8 cellular contexts compared by ENCODE assay signal in genomic region chr17:79838541-79839274, GRCh38. TPM values are rescaled to one million over a fixed set of nuclear protein-coding genes. Genes with fewer than 3 reads are reported as not detected.
DNase-seq lines count a peak whose midpoint lies in the region; ATAC-seq lines count a peak whose summit lies in the region.

No MANE protein-coding gene starts in this region.

- H3K4me3 ChIP-seq in mesenchymal stem cell (ENCODE audit: insufficient read depth in 1 of 2, low read depth in 1 of 2, low read length in 2 of 2) (peak overlapping the region; percentile 82 to 95), stomach smooth muscle (ENCODE audit: low read length in 2 of 2) (peak overlapping the region; percentile 88 to 97)

- peak overlapping the region; percentile 38 to 83 for H3K4ac ChIP-seq in mesenchymal stem cell (ENCODE audit: low read depth in 1 of 2, low read length in 2 of 2)

- CTCF ChIA-PET in activated CD4-positive, alpha-beta memory T cell treated with anti-CD3 and anti-CD28 coated beads for 36 hours (lab: Charles Lee) = interaction anchor here (0.8 to 4.8 kb wide), 16 partner anchors 13 to 131 kb away, joined by 3 to 49 read pairs (median 6); partner anchors contain the start of gene CBX8

- H3K36me3 ChIP-seq in mesenchymal stem cell (ENCODE audit: control insufficient read depth in 1 of 2, insufficient read depth in 2 of 2, low read depth in 1 of 2, low read length in 2 of 2) = peaks cover 12 to 35% of the 10 kb centered on the region in 2 experiments
- H3K36me3 ChIP-seq in stomach smooth muscle (ENCODE audit: control insufficient read depth in 2 of 2, insufficient read depth in 2 of 2, low read length in 2 of 2) = peaks cover 0 to 3% of the 10 kb centered on the region in 2 donors

- H2BK120ac ChIP-seq in mesenchymal stem cell (ENCODE audit: low read depth, low read length) = peak overlapping the region; percentile 50

- H4K8ac ChIP-seq in mesenchymal stem cell (ENCODE audit: low read length) = no peak overlapping the region

- peak overlapping the region; percentile 85 for H3K4me3 Mint-ChIP-seq in activated CD4-positive, alpha-beta memory T cell treated with anti-CD3 and anti-CD28 coated beads for 36 hours
- peak overlapping the region; percentile 93 to 97 for H3K4me3 Mint-ChIP-seq in effector memory CD8-positive, alpha-beta T cell

- H3K79me1 ChIP-seq in mesenchymal stem cell (replicated peaks; ENCODE audit: low read length, poor library complexity, severe bottlenecking) = peaks cover 38% of the 10 kb centered on the region

- peaks cover 31% of the 10 kb centered on the region for H3K27me3 Mint-ChIP-seq in activated CD4-positive, alpha-beta memory T cell treated with anti-CD3 and anti-CD28 coated beads for 36 hours
- peaks cover 24 to 38% of the 10 kb centered on the region in 2 donors for H3K27me3 Mint-ChIP-seq in effector memory CD8-positive, alpha-beta T cell

- DNase-seq in DMS53 (lab: John Stamatoyannopoulos, UW) (peak; percentile 81), DMS53 treated with DMSO at 0.1 percent for 48 hours (lab: John Stamatoyannopoulos, UW; ENCODE audit: unreplicated experiment) (no peak), NCI-H2227 (lab: John Stamatoyannopoulos, UW; ENCODE audit: unreplicated experiment) (peak; percentile 80), mesenchymal stem cell (peak; percentile 79)
- peak; percentile 72 for DNase-seq in activated CD4-positive, alpha-beta memory T cell treated with anti-CD3 and anti-CD28 coated beads for 36 hours
- DNase-seq in effector memory CD8-positive, alpha-beta T cell = peak; percentile 41 to 54 (median 44)

- H3K23ac ChIP-seq in mesenchymal stem cell (ENCODE audit: low read length in 2 of 2) = no peak overlapping the region

- peaks cover 34% of the 10 kb centered on the region in 2 experiments for H3K27me3 ChIP-seq in mesenchymal stem cell (ENCODE audit: control insufficient read depth in 1 of 2, insufficient read depth in 1 of 2, low read length in 2 of 2)
- H3K27me3 ChIP-seq in stomach smooth muscle (ENCODE audit: control insufficient read depth in 1 of 2, insufficient read depth in 2 of 2, low read length in 2 of 2) = peaks cover 28 to 42% of the 10 kb centered on the region in 2 donors

- no peak overlapping the region for H2AFZ ChIP-seq in mesenchymal stem cell (ENCODE audit: low read depth, low read length)

- H4K91ac ChIP-seq in mesenchymal stem cell (ENCODE audit: low read length) = no peak overlapping the region

- H2BK5ac ChIP-seq in mesenchymal stem cell (ENCODE audit: low read depth, low read length, poor library complexity, severe bottlenecking) = peak overlapping the region; percentile 76

- H2AK5ac ChIP-seq in mesenchymal stem cell (ENCODE audit: low read length, severe bottlenecking) = no peak overlapping the region

- 0% methylated on average over 40 of the region's 67 CpGs for WGBS in mesenchymal stem cell

- peak overlapping the region; percentile 100 for H3K4me2 ChIP-seq in mesenchymal stem cell (ENCODE audit: low read length, poor library complexity, severe bottlenecking)

- H3K9me3 ChIP-seq in mesenchymal stem cell (ENCODE audit: control insufficient read depth, low read length) = no peaks in the 10 kb centered on the region
- no peaks in the 10 kb centered on the region for H3K9me3 ChIP-seq in stomach smooth muscle (ENCODE audit: control insufficient read depth in 2 of 2, low read length in 2 of 2)

- H3K4me1 Mint-ChIP-seq in activated CD4-positive, alpha-beta memory T cell treated with anti-CD3 and anti-CD28 coated beads for 36 hours (ENCODE audit: low read depth) = peaks cover 47% of the 10 kb centered on the region
- H3K4me1 Mint-ChIP-seq in effector memory CD8-positive, alpha-beta T cell (ENCODE audit: low read depth in 2 of 2) = peaks cover 30 to 36% of the 10 kb centered on the region in 2 donors

- POLR2A ChIA-PET in activated CD4-positive, alpha-beta memory T cell treated with anti-CD3 and anti-CD28 coated beads for 36 hours (lab: Charles Lee) = interaction anchor here (0.9 to 3.2 kb wide), 8 partner anchors 8 to 41 kb away, joined by 3 to 23 read pairs (median 4); partner anchors contain the start of gene CBX8

- no peak overlapping the region for H2BK15ac ChIP-seq in mesenchymal stem cell (ENCODE audit: low read depth, poor library complexity, severe bottlenecking)

- peak overlapping the region; percentile 78 for H3K27ac Mint-ChIP-seq in activated CD4-positive, alpha-beta memory T cell treated with anti-CD3 and anti-CD28 coated beads for 36 hours
- H3K27ac Mint-ChIP-seq in effector memory CD8-positive, alpha-beta T cell = peak overlapping the region; percentile 97

- H3K4me1 ChIP-seq in mesenchymal stem cell (ENCODE audit: control insufficient read depth, insufficient read depth, low read depth, low read length) (peaks cover 63% of the 10 kb centered on the region), stomach smooth muscle (ENCODE audit: control insufficient read depth, insufficient read depth, low read length) (peaks cover 56% of the 10 kb centered on the region)

- H3K14ac ChIP-seq in mesenchymal stem cell (ENCODE audit: low read length in 2 of 2) = peak overlapping the region in 1 of 2 experiments; percentile 48

- peak overlapping the region; percentile 96 for H3K27ac ChIP-seq in mesenchymal stem cell (ENCODE audit: low read length, poor library complexity, severe bottlenecking)
- peak overlapping the region; percentile 85 for H3K27ac ChIP-seq in stomach smooth muscle (ENCODE audit: low read length)

- H3K36me3 Mint-ChIP-seq in activated CD4-positive, alpha-beta memory T cell treated with anti-CD3 and anti-CD28 coated beads for 36 hours = peaks cover 9% of the 10 kb centered on the region
- H3K36me3 Mint-ChIP-seq in effector memory CD8-positive, alpha-beta T cell (ENCODE audit: insufficient read depth) = peaks cover 63% of the 10 kb centered on the region

- ATAC-seq in HG02678 (IDR thresholded peaks at IDR 0.05; ENCODE audit: unreplicated experiment) = peak; percentile 23
- peak; percentile 25 for ATAC-seq in effector memory CD8-positive, alpha-beta T cell (replicated peaks)

- peak overlapping the region; percentile 65 to 88 for H3K18ac ChIP-seq in mesenchymal stem cell (ENCODE audit: low read depth in 1 of 2, low read length in 2 of 2)

- H2BK12ac ChIP-seq in mesenchymal stem cell (ENCODE audit: low read length in 2 of 2) = peak overlapping the region in 1 of 2 experiments; percentile 58

- H3K9ac ChIP-seq in mesenchymal stem cell (ENCODE audit: low read length) = peak overlapping the region; percentile 92
- H3K9ac ChIP-seq in stomach smooth muscle (ENCODE audit: low read length in 2 of 2) = peak overlapping the region; percentile 47 to 78

- no peaks in the 10 kb centered on the region for H3K9me3 Mint-ChIP-seq in activated CD4-positive, alpha-beta memory T cell treated with anti-CD3 and anti-CD28 coated beads for 36 hours
- no peaks in the 10 kb centered on the region for H3K9me3 Mint-ChIP-seq in effector memory CD8-positive, alpha-beta T cell

- intact Hi-C loops in activated CD4-positive, alpha-beta memory T cell treated with anti-CD3 and anti-CD28 coated beads for 36 hours (cut with micrococcal nuclease) = loop anchor here (1.0 to 5.0 kb wide), 4 partner anchors 28 to 158 kb away; partner anchors contain the start of gene CBX8

RNA-seq across cellular contexts. Expression of gene CBX4, which starts 0.5 kb away (rescaled TPM):
- total RNA-seq in activated CD4-positive, alpha-beta memory T cell treated with anti-CD3 and anti-CD28 coated beads for 36 hours = 10 to 100 TPM; 14.0 to 14.2 TPM
- polyA plus RNA-seq in mesenchymal stem cell (2013, experiment 1 of 2) = 21.6 TPM
- polyA plus RNA-seq in mesenchymal stem cell (2013, experiment 2 of 2) = 21.8 TPM

RNA-seq across cellular contexts. Expression of gene CBX8, which starts 41.8 kb away (rescaled TPM):
- total RNA-seq in activated CD4-positive, alpha-beta memory T cell treated with anti-CD3 and anti-CD28 coated beads for 36 hours = 1 to 10 TPM; 4.5 to 4.6 TPM
- 2.9 TPM for polyA plus RNA-seq in mesenchymal stem cell (2013, experiment 1 of 2)
- 2.8 TPM for polyA plus RNA-seq in mesenchymal stem cell (2013, experiment 2 of 2)
